Comparison of ENCODE assay signal across 33 cellular contexts in the genomic region with DNA sequence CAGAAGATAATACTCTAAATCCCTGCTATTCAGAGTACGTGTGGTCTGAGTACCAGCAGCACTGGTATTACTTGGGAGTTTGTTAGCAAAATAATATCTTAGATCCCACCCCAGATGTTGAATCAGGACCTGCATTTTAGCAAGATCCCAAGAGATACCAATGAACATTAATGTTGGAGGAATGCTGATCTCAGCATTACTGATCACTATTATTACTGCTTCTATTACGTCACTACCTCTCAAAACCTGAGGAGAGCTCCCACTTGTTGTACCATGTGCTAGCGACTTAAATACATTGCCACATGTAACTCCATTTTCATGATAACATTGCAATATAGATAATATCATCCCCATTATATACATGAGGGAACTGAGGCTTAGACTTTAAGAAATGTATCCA.
"Had no signal": no experiment of that assay in that cellular context is flagged by ENCODE, and none has a peak within 500 bp of the region (broad histone marks: within the 10 kb centered on the region; RNA-seq: fewer than 3 reads in every experiment).

No MANE protein-coding gene starts in this region.

- H3K27ac ChIP-seq: adrenal gland, ascending aorta, cardiac muscle cell, VCaP had no signal

- H3K4me3 ChIP-seq: adrenal gland, ascending aorta, cardiac muscle cell had no signal

- FAIRE-seq: bronchial epithelial cell, TTC549 had no signal

- H3K27me3 ChIP-seq: adrenal gland, ascending aorta, cardiac muscle cell had no signal

- H3K4me1 ChIP-seq: adrenal gland had no signal

- H3K36me3 ChIP-seq: adrenal gland, ascending aorta, cardiac muscle cell had no signal

- DNase-seq: activated B cell treated with CpG ODN at 0.5 μM for 24 hours; activated CD4-positive, alpha-beta memory T cell treated with anti-CD3 and anti-CD28 coated beads for 36 hours; activated CD4-positive, alpha-beta T cell treated with anti-CD3 and anti-CD28 coated beads for 4 hours; activated CD4-positive, alpha-beta T cell treated with anti-CD3 and anti-CD28 coated beads, Interleukin-2, amount 10 ng/mL, durations not matched to agents 24 days and 14 days; activated CD4-positive, alpha-beta T cell treated with anti-CD3 and anti-CD28 coated beads, Interleukin-2, amount 50 U/mL, for 1 hour; activated CD4-positive, alpha-beta T cell treated with anti-CD3 and anti-CD28 coated beads, Interleukin-2, amount 50 U/mL, for 4 hours; activated CD4-positive, CD25-positive, alpha-beta regulatory T cell treated with anti-CD3 and anti-CD28 coated beads, Interleukin-2, amount 50 U/mL, for 72 hours; activated CD8-positive, alpha-beta memory T cell treated with anti-CD3 and anti-CD28 coated beads, Interleukin-2, amount 50 U/mL, for 4 hours; activated CD8-positive, alpha-beta T cell treated with anti-CD3 and anti-CD28 coated beads for 36 hours; activated effector memory CD4-positive, alpha-beta T cell treated with anti-CD3 and anti-CD28 coated beads, Interleukin-2, amount 50 U/mL, for 16 hours; activated gamma-delta T cell treated with Interleukin-2 at 50 U/mL for 16 hours; activated naive CD4-positive, alpha-beta T cell; activated naive CD4-positive, alpha-beta T cell treated with anti-CD3 and anti-CD28 coated beads for 36 hours; activated naive CD4-positive, alpha-beta T cell treated with anti-CD3 and anti-CD28 coated beads, Interleukin-2, amount 50 U/mL, for 16 hours; activated naive CD8-positive, alpha-beta T cell treated with anti-CD3 and anti-CD28 coated beads for 36 hours; activated T-cell treated with anti-CD3 and anti-CD28 coated beads for 4 hours; activated T-cell treated with anti-CD3 and anti-CD28 coated beads, Interleukin-2, amount 50 U/mL, for 1 hour; activated T-cell treated with anti-CD3 and anti-CD28 coated beads, Interleukin-2, amount 50 U/mL, for 4 hours; activated T-cell treated with anti-CD3 and anti-CD28 coated beads, Interleukin-2, amount 50 U/mL, for 72 hours; adrenal gland; amygdala; anterior cingulate cortex; caudate nucleus; cerebellar nuclear complex; T-helper 17 cell; T1000 had no signal

- ATAC-seq: activated CD8-positive, alpha-beta T cell treated with anti-CD3 and anti-CD28 coated beads for 36 hours; activated naive CD4-positive, alpha-beta T cell treated with anti-CD3 and anti-CD28 coated beads, Interleukin-2, amount 50 U/mL, for 72 hours; activated T-cell treated with anti-CD3 and anti-CD28 coated beads, Interleukin-2, amount 50 U/mL, for 4 hours; activated T-cell treated with anti-CD3 and anti-CD28 coated beads, Interleukin-2, amount 50 U/mL, for 72 hours; activated T-helper 17 cell treated with anti-CD3 and anti-CD28 coated beads, Interleukin-2, amount 50 U/mL, for 72 hours; T-helper 17 cell had no signal
